In genomic region chr1:89995595-89996397, GRCh38 we compare ENCODE assay signal across 8 cellular contexts. TPM values are rescaled to one million over a fixed set of nuclear protein-coding genes. Genes with fewer than 3 reads are reported as not detected.
DNase-seq lines count a peak whose midpoint lies in the region; ATAC-seq, FAIRE-seq and TF ChIP-seq lines count a peak whose summit lies in the region.

No MANE protein-coding gene starts in this region.

- peak overlapping the region; percentile 79 for H3K4me3 ChIP-seq in DOHH2 (ENCODE audit: low read length)
- H3K4me3 ChIP-seq in K562 = peak overlapping the region; percentile 83
- peak overlapping the region; percentile 90 for H3K4me3 ChIP-seq in thoracic aorta

- TSS peak; percentile 45 for BruUV-seq in K562 (replicated peaks; lab: Mats Ljungman, UMichigan)

- no peaks in the 10 kb centered on the region for H3K9me3 ChIP-seq in DOHH2 (ENCODE audit: control insufficient read depth, insufficient read depth, low read length)
- H3K9me3 ChIP-seq in K562 (replicated peaks; ENCODE audit: control insufficient read depth, insufficient read depth, low read depth, low read length) = no peaks in the 10 kb centered on the region
- no peaks in the 10 kb centered on the region for H3K9me3 ChIP-seq in thoracic aorta

- H3K36me3 ChIP-seq in DOHH2 (ENCODE audit: control insufficient read depth, low read length) (peaks cover 41% of the 10 kb centered on the region), K562 (ENCODE audit: control insufficient read depth, insufficient read depth, low read length) (peaks cover 32% of the 10 kb centered on the region), thoracic aorta (no peaks in the 10 kb centered on the region)

- CTCF ChIA-PET in K562 (lab: Yijun Ruan, JAX; ENCODE audit: low intra/inter-chr PET ratio) = no interaction called here

- in situ Hi-C loops in K562 (cut with MboI) = loop anchor here (25.0 kb wide), 1 partner anchor 883 kb away; no protein-coding TSS in a partner anchor

- POLR2A ChIA-PET in K562 (lab: Yijun Ruan, JAX) = interaction anchor here (0.6 to 1.1 kb wide), 6 partner anchors 11 to 465 kb away, joined by 3 to 8 read pairs (median 4); no protein-coding TSS in a partner anchor

- peak overlapping the region; percentile 96 for H3K9ac ChIP-seq in K562 (ENCODE audit: insufficient read depth in 1 of 2, low read depth in 2 of 2, low read length in 2 of 2)

- no peak for TF ChIP-seq EP300 in K562 (IDR thresholded peaks at IDR 0.05; ENCODE audit: low read length)

- WGBS in K562 (ENCODE audit: insufficient coverage, low coverage, missing lambda C conversion rate) = 0% methylated on average over 12 of the region's 15 CpGs

- no peaks in the 10 kb centered on the region for H3K9me2 ChIP-seq in DOHH2 (replicated peaks; ENCODE audit: control insufficient read depth, low read length)

- H3K9me1 ChIP-seq in K562 (ENCODE audit: control insufficient read depth, insufficient read depth, low read length) = no peaks in the 10 kb centered on the region

- TF ChIP-seq POLR2A in K562 (conservative IDR thresholded peaks at IDR 0.05) = peak; percentile 78

- peak overlapping the region; percentile 94 for H2AFZ ChIP-seq in K562 (ENCODE audit: low read depth, low read length)

- no peak for TF ChIP-seq CTCF in DOHH2 (IDR thresholded peaks at IDR 0.05; ENCODE audit: low read depth, low read length, poor library complexity, severe bottlenecking)
- TF ChIP-seq CTCF in K562 (IDR thresholded peaks at IDR 0.05 in 2 of 3, conservative IDR thresholded peaks at IDR 0.05 in 1 of 3; ENCODE audit: insufficient read depth in 2 of 3, low read depth in 1 of 3, low read length in 3 of 3) = no peak
- no peak for TF ChIP-seq CTCF in thoracic aorta (IDR thresholded peaks at IDR 0.05)

- peaks cover 58% of the 10 kb centered on the region for H3K79me2 ChIP-seq in DOHH2 (ENCODE audit: control insufficient read depth, low read length)
- H3K79me2 ChIP-seq in K562 (ENCODE audit: control insufficient read depth, insufficient read depth, low read length) = peaks cover 68% of the 10 kb centered on the region

- H3K4me2 ChIP-seq in DOHH2 (ENCODE audit: low read length) = peak overlapping the region; percentile 76
- peak overlapping the region; percentile 91 for H3K4me2 ChIP-seq in K562 (ENCODE audit: insufficient read depth, low read length)

- H3K27me3 ChIP-seq in DOHH2 (ENCODE audit: control insufficient read depth, low read length) (no peaks in the 10 kb centered on the region), K562 (ENCODE audit: control insufficient read depth in 2 of 2, insufficient read depth in 2 of 2, low read length in 2 of 2) (no peaks in the 10 kb centered on the region), thoracic aorta (replicated peaks; ENCODE audit: insufficient read depth) (no peaks in the 10 kb centered on the region)

- TF ChIP-seq RAD21 in K562 (CRISPR knock-in tag; conservative IDR thresholded peaks at IDR 0.05 in 1 of 2, IDR thresholded peaks at IDR 0.05 in 1 of 2) = no peak

- H3K27ac ChIP-seq in DOHH2 (ENCODE audit: low read depth, low read length) = peak overlapping the region; percentile 55
- peak overlapping the region; percentile 94 for H3K27ac ChIP-seq in K562 (ENCODE audit: extremely low read depth, low read depth, low read length)
- H3K27ac ChIP-seq in thoracic aorta = peak overlapping the region; percentile 90 to 92

- H3K4me1 ChIP-seq in DOHH2 (ENCODE audit: control insufficient read depth, low read length) = peaks cover 36% of the 10 kb centered on the region
- peaks cover 21 to 30% of the 10 kb centered on the region in 2 experiments for H3K4me1 ChIP-seq in K562 (replicated peaks in 1 of 2; ENCODE audit: control insufficient read depth in 2 of 2, insufficient read depth in 2 of 2, low read length in 2 of 2)
- peaks cover 15 to 27% of the 10 kb centered on the region in 2 donors for H3K4me1 ChIP-seq in thoracic aorta (ENCODE audit: control insufficient read depth in 1 of 2, low read depth in 2 of 2)

- H4K20me1 ChIP-seq in DOHH2 (ENCODE audit: control insufficient read depth, insufficient read depth, low read depth, low read length) (peaks cover 6% of the 10 kb centered on the region), K562 (replicated peaks; ENCODE audit: control insufficient read depth, insufficient read depth, low read length) (peaks cover 14% of the 10 kb centered on the region; the same call in 1 of the 2 replicates)

- no peaks in the 10 kb centered on the region for H3F3A ChIP-seq in DOHH2 (ENCODE audit: control insufficient read depth, insufficient read depth)

- intact Hi-C loops in K562 (cut with micrococcal nuclease) = loop anchor here (2.0 to 10.0 kb wide), 2 partner anchors 173 to 471 kb away; partner anchors contain the start of gene LRRC8B

- peak; percentile 65 for DNase-seq in M059J (ENCODE audit: low read depth)
- DNase-seq in K562 (ENCODE audit: extremely low read depth in 1 of 4, low spot score in 3 of 4) = peak in 1 of 4 experiments; percentile 11
- peak; percentile 34 for DNase-seq in left kidney (ENCODE audit: low read depth, low spot score)
- no peak for DNase-seq in thoracic aorta (ENCODE audit: low spot score)
- DNase-seq in occipital lobe (lab: John Stamatoyannopoulos, UW) = no peak

- ATAC-seq in K562 (no peak), thoracic aorta (ENCODE audit: insufficient number of reproducible peaks, low FRiP score, low read depth) (no peak), GM21367 (IDR thresholded peaks at IDR 0.05; ENCODE audit: unreplicated experiment) (no peak), HG03439 (IDR thresholded peaks at IDR 0.05; ENCODE audit: unreplicated experiment) (no peak)

- FAIRE-seq in K562 (lab: Jason Lieb, UNC) = peak; percentile 37

TF ChIP-seq in K562, 482 proteins besides CTCF, POLR2A, EP300 and RAD21 (continues in another document):
- TF ChIP-seq ZBED1 (IDR thresholded peaks at IDR 0.05) (0 out of 2 replicates have a peak, but pooled peaks have one; percentile 59), CGGBP1 (CRISPR knock-in tag; IDR thresholded peaks at IDR 0.05) (peak; percentile 95), E2F5 (CRISPR knock-in tag; IDR thresholded peaks at IDR 0.05) (no peak), CBFA2T3 (IDR thresholded peaks at IDR 0.05) (0 out of 2 replicates have a peak, but pooled peaks have one; percentile 4), ETV5 (CRISPR knock-in tag; IDR thresholded peaks at IDR 0.05; ENCODE audit: low read depth) (no peak), NEUROD1 (IDR thresholded peaks at IDR 0.05; ENCODE audit: borderline replicate concordance, low read depth, low read length, partially characterized antibody) (no peak), ETS2 (tag; IDR thresholded peaks at IDR 0.05; ENCODE audit: borderline replicate concordance, poor library complexity, severe bottlenecking) (no peak), TAF9B (IDR thresholded peaks at IDR 0.05; ENCODE audit: partially characterized antibody) (peak; percentile 7), FOXA1 (IDR thresholded peaks at IDR 0.05; ENCODE audit: borderline replicate concordance) (no peak), SIN3A (IDR thresholded peaks at IDR 0.05; ENCODE audit: borderline replicate concordance in 2 of 2, control insufficient read depth in 1 of 2, low read depth in 2 of 2, low read length in 2 of 2) (peak in 1 of 2 experiments; percentile 25; a peak in 1 of 4 replicates), TCF3 (CRISPR knock-in tag; IDR thresholded peaks at IDR 0.05) (0 out of 2 replicates have a peak, but pooled peaks have one; percentile 5), PCBP2 (IDR thresholded peaks at IDR 0.05; ENCODE audit: low read depth, low read length, poor library complexity, severe bottlenecking) (no peak), GTF2E2 (tag; IDR thresholded peaks at IDR 0.05) (peak; percentile 63), TEAD4 (IDR thresholded peaks at IDR 0.05; ENCODE audit: low read length) (peak; percentile 46), TEAD4 (CRISPR knock-in tag; IDR thresholded peaks at IDR 0.05; ENCODE audit: borderline replicate concordance) (no peak), KAT7 (CRISPR knock-in tag; IDR thresholded peaks at IDR 0.05; ENCODE audit: borderline replicate concordance) (0 out of 2 replicates have a peak, but pooled peaks have one; percentile 18)

RNA-seq across cellular contexts. Expression of gene ZNF326, which starts 0.9 kb away (rescaled TPM):
- 4.5 and 6.9 TPM in 2 replicates for total RNA-seq in M059J (2014; rRNA removed; shearing (Covaris generic))
- total RNA-seq in K562 (2011; cell fraction: chromatin; rRNA removed; ENCODE audit: low replicate concordance) = 16.4 and 77.7 TPM in 2 replicates
- 11.0 and 16.2 TPM in 2 replicates for total RNA-seq in K562 (2011; cell fraction: nucleolus; rRNA removed)
- total RNA-seq in K562 (2011; cell fraction: nucleoplasm; rRNA removed) = 31.3 and 61.9 TPM in 2 replicates
- total RNA-seq in K562 (2014; rRNA removed) (7.2 and 9.2 TPM in 2 replicates), K562 (2014; rRNA removed; fragmentation: Illumina TruSeq; extraction: Trizol) (20.1 and 24.4 TPM in 2 replicates), K562 (2015; rRNA removed; fragmentation: Illumina TruSeq; extraction: Trizol) (17.1 and 19.4 TPM in 2 replicates), K562 (2021) (17.6 and 23.5 TPM in 2 replicates), thoracic aorta (10 to 100 TPM; 21.8 to 31.1 TPM), occipital lobe (34.0 TPM)
- polyA plus RNA-seq in K562 (2011; rRNA removed) (29.5 and 30.6 TPM in 2 replicates), K562 (2014; fragmentation: Illumina TruSeq; extraction: Trizol) (26.8 and 33.2 TPM in 2 replicates), K562 (2014; fragmentation: Nextera tagmentation; extraction: Ambion mirVana) (1 to 10 TPM; 7.3 to 7.7 TPM), K562 (2014; rRNA removed) (30.4 and 31.6 TPM in 2 replicates)
- 10.0 and 21.1 TPM in 2 replicates for polyA plus RNA-seq in K562 (2011; cell fraction: cytosol; rRNA removed)
- polyA plus RNA-seq in K562 (2011; cell fraction: nucleus; rRNA removed) = 27.1 and 38.8 TPM in 2 replicates
- 13.6 and 33.7 TPM in 2 replicates for polyA plus RNA-seq in K562 (2012)
- 44.2 and 52.3 TPM in 2 replicates for polyA minus RNA-seq in K562 (2011; rRNA and poly(A)+ RNA removed)
- 11.2 and 14.7 TPM in 2 replicates for polyA minus RNA-seq in K562 (2011; cell fraction: cytosol; rRNA and poly(A)+ RNA removed)
- polyA minus RNA-seq in K562 (2011; cell fraction: nucleus; rRNA and poly(A)+ RNA removed) = 63.7 and 116 TPM in 2 replicates

Comparison
In these comparisons a context has a peak if more than half of its experiments do, and no peak if none do; other contexts are left out.
1. DNase-seq: peak in M059J (single experiment) and left kidney (single experiment); none in thoracic aorta (single experiment) and occipital lobe (single experiment).
2. Peak in every context shown above with its lines, with median percentiles within 50 percentile points of each other: H3K27ac ChIP-seq and H3K4me3 ChIP-seq.